ENCODE assay signal across 3 cellular contexts in genomic region chr1:201530741-201531521, GRCh38.
A peak's percentile ranks its signal among the peaks of the same experiment; 100 is the strongest.
TF ChIP-seq lines count a peak whose summit lies in the region.

No MANE protein-coding gene starts in this region.

TF ChIP-seq in Ishikawa, 13 proteins besides CTCF, POLR2A, EP300 and RAD21 (continued from another document):
- TF ChIP-seq, protein P1, sequence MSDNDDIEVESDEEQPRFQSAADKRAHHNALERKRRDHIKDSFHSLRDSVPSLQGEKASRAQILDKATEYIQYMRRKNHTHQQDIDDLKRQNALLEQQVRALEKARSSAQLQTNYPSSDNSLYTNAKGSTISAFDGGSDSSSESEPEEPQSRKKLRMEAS (IDR thresholded peaks at IDR 0.05): no peak
- TF ChIP-seq CEBPB (IDR thresholded peaks at IDR 0.05): no peak
- no peak for TF ChIP-seq NFIC (IDR thresholded peaks at IDR 0.05)
- no peak for TF ChIP-seq CREB1 (IDR thresholded peaks at IDR 0.05; ENCODE audit: low read depth)
- no peak for TF ChIP-seq TEAD4 (IDR thresholded peaks at IDR 0.05)
- TF ChIP-seq FOXM1 (IDR thresholded peaks at IDR 0.05; ENCODE audit: borderline replicate concordance, low read depth): no peak
- TF ChIP-seq TCF12 (IDR thresholded peaks at IDR 0.05; ENCODE audit: low read depth): no peak
- no peak for TF ChIP-seq TAF1 (IDR thresholded peaks at IDR 0.05; ENCODE audit: low read depth)
- TF ChIP-seq, protein P2, sequence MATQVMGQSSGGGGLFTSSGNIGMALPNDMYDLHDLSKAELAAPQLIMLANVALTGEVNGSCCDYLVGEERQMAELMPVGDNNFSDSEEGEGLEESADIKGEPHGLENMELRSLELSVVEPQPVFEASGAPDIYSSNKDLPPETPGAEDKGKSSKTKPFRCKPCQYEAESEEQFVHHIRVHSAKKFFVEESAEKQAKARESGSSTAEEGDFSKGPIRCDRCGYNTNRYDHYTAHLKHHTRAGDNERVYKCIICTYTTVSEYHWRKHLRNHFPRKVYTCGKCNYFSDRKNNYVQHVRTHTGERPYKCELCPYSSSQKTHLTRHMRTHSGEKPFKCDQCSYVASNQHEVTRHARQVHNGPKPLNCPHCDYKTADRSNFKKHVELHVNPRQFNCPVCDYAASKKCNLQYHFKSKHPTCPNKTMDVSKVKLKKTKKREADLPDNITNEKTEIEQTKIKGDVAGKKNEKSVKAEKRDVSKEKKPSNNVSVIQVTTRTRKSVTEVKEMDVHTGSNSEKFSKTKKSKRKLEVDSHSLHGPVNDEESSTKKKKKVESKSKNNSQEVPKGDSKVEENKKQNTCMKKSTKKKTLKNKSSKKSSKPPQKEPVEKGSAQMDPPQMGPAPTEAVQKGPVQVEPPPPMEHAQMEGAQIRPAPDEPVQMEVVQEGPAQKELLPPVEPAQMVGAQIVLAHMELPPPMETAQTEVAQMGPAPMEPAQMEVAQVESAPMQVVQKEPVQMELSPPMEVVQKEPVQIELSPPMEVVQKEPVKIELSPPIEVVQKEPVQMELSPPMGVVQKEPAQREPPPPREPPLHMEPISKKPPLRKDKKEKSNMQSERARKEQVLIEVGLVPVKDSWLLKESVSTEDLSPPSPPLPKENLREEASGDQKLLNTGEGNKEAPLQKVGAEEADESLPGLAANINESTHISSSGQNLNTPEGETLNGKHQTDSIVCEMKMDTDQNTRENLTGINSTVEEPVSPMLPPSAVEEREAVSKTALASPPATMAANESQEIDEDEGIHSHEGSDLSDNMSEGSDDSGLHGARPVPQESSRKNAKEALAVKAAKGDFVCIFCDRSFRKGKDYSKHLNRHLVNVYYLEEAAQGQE (IDR thresholded peaks at IDR 0.05; ENCODE audit: low read depth): no peak
- TF ChIP-seq EGR1 (IDR thresholded peaks at IDR 0.05): no peak

TF ChIP-seq in PFSK-1, 5 proteins besides CTCF, POLR2A, EP300 and RAD21 (continued from another document):
- TF ChIP-seq, protein P2 (IDR thresholded peaks at IDR 0.05; ENCODE audit: insufficient read depth in 1 of 2, low read depth in 2 of 2, low read length in 2 of 2): 0 out of 4 replicates have a peak, but pooled peaks of 1 of the 2 experiments have one; percentile 19

TF ChIP-seq in K562, 482 proteins besides CTCF, POLR2A, EP300 and RAD21 (continued from another document and continues in another):
- TF ChIP-seq ZNF407 (IDR thresholded peaks at IDR 0.05; ENCODE audit: low read depth): no peak
- TF ChIP-seq, protein P3, sequence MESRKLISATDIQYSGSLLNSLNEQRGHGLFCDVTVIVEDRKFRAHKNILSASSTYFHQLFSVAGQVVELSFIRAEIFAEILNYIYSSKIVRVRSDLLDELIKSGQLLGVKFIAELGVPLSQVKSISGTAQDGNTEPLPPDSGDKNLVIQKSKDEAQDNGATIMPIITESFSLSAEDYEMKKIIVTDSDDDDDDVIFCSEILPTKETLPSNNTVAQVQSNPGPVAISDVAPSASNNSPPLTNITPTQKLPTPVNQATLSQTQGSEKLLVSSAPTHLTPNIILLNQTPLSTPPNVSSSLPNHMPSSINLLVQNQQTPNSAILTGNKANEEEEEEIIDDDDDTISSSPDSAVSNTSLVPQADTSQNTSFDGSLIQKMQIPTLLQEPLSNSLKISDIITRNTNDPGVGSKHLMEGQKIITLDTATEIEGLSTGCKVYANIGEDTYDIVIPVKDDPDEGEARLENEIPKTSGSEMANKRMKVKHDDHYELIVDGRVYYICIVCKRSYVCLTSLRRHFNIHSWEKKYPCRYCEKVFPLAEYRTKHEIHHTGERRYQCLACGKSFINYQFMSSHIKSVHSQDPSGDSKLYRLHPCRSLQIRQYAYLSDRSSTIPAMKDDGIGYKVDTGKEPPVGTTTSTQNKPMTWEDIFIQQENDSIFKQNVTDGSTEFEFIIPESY (CRISPR knock-in tag; IDR thresholded peaks at IDR 0.05): 0 out of 2 replicates have a peak, but pooled peaks have one; percentile 43
- TF ChIP-seq ZFX (CRISPR knock-in tag; IDR thresholded peaks at IDR 0.05): no peak
- TF ChIP-seq NFXL1 (CRISPR knock-in tag; IDR thresholded peaks at IDR 0.05): no peak
- TF ChIP-seq BRD4 (IDR thresholded peaks at IDR 0.05): no peak
- no peak for TF ChIP-seq MIER1 (IDR thresholded peaks at IDR 0.05; ENCODE audit: low read depth)
- peak; percentile 36; the same call in 1 of the 2 replicates for TF ChIP-seq ZEB2 (IDR thresholded peaks at IDR 0.05)
- TF ChIP-seq, protein P4, sequence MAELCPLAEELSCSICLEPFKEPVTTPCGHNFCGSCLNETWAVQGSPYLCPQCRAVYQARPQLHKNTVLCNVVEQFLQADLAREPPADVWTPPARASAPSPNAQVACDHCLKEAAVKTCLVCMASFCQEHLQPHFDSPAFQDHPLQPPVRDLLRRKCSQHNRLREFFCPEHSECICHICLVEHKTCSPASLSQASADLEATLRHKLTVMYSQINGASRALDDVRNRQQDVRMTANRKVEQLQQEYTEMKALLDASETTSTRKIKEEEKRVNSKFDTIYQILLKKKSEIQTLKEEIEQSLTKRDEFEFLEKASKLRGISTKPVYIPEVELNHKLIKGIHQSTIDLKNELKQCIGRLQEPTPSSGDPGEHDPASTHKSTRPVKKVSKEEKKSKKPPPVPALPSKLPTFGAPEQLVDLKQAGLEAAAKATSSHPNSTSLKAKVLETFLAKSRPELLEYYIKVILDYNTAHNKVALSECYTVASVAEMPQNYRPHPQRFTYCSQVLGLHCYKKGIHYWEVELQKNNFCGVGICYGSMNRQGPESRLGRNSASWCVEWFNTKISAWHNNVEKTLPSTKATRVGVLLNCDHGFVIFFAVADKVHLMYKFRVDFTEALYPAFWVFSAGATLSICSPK (IDR thresholded peaks at IDR 0.05; ENCODE audit: borderline replicate concordance): no peak
- TF ChIP-seq CBX1 (IDR thresholded peaks at IDR 0.05; ENCODE audit: low read depth): no peak
- TF ChIP-seq POU5F1 (IDR thresholded peaks at IDR 0.05; ENCODE audit: borderline replicate concordance, low read depth, low read length, partially characterized antibody): no peak
- TF ChIP-seq ILK (tag; IDR thresholded peaks at IDR 0.05; ENCODE audit: borderline replicate concordance, low read depth): no peak
- TF ChIP-seq ZKSCAN8 (CRISPR knock-in tag; IDR thresholded peaks at IDR 0.05): no peak
- no peak; a peak in 1 of 4 replicates for TF ChIP-seq MAZ (CRISPR knock-in tag; conservative IDR thresholded peaks at IDR 0.05 in 1 of 2, IDR thresholded peaks at IDR 0.05 in 1 of 2)
- TF ChIP-seq ARID2 (IDR thresholded peaks at IDR 0.05): peak; percentile 35; the same call in 1 of the 2 replicates
- no peak for TF ChIP-seq MEIS2 (IDR thresholded peaks at IDR 0.05; ENCODE audit: partially characterized antibody)
- no peak for TF ChIP-seq C11orf30 (IDR thresholded peaks at IDR 0.05; ENCODE audit: low read depth)
- TF ChIP-seq SMARCA5 (IDR thresholded peaks at IDR 0.05): no peak
- no peak for TF ChIP-seq TBP (optimal IDR thresholded peaks at IDR 0.05; ENCODE audit: low read depth, low read length)
- TF ChIP-seq, protein P5, sequence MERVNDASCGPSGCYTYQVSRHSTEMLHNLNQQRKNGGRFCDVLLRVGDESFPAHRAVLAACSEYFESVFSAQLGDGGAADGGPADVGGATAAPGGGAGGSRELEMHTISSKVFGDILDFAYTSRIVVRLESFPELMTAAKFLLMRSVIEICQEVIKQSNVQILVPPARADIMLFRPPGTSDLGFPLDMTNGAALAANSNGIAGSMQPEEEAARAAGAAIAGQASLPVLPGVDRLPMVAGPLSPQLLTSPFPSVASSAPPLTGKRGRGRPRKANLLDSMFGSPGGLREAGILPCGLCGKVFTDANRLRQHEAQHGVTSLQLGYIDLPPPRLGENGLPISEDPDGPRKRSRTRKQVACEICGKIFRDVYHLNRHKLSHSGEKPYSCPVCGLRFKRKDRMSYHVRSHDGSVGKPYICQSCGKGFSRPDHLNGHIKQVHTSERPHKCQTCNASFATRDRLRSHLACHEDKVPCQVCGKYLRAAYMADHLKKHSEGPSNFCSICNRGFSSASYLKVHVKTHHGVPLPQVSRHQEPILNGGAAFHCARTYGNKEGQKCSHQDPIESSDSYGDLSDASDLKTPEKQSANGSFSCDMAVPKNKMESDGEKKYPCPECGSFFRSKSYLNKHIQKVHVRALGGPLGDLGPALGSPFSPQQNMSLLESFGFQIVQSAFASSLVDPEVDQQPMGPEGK (CRISPR knock-in tag; IDR thresholded peaks at IDR 0.05; ENCODE audit: borderline replicate concordance): no peak
- TF ChIP-seq, protein P6, sequence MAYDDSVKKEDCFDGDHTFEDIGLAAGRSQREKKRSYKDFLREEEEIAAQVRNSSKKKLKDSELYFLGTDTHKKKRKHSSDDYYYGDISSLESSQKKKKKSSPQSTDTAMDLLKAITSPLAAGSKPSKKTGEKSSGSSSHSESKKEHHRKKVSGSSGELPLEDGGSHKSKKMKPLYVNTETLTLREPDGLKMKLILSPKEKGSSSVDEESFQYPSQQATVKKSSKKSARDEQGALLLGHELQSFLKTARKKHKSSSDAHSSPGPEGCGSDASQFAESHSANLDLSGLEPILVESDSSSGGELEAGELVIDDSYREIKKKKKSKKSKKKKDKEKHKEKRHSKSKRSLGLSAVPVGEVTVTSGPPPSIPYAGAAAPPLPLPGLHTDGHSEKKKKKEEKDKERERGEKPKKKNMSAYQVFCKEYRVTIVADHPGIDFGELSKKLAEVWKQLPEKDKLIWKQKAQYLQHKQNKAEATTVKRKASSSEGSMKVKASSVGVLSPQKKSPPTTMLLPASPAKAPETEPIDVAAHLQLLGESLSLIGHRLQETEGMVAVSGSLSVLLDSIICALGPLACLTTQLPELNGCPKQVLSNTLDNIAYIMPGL (CRISPR knock-in tag; IDR thresholded peaks at IDR 0.05): no peak
- no peak for TF ChIP-seq PHF8 (IDR thresholded peaks at IDR 0.05; ENCODE audit: borderline replicate concordance, low read length)
- no peak for TF ChIP-seq ASH1L (IDR thresholded peaks at IDR 0.05; ENCODE audit: borderline replicate concordance, low read depth, partially characterized antibody)
- TF ChIP-seq HDAC6 (IDR thresholded peaks at IDR 0.05; ENCODE audit: low read depth, low read length): no peak
- TF ChIP-seq NR2C2 (CRISPR knock-in tag; IDR thresholded peaks at IDR 0.05): no peak
- TF ChIP-seq NR2C2 (tag; IDR thresholded peaks at IDR 0.05): no peak
- TF ChIP-seq ZC3H11A (IDR thresholded peaks at IDR 0.05; ENCODE audit: low read depth, low read length): no peak
